In the genomic region with DNA sequence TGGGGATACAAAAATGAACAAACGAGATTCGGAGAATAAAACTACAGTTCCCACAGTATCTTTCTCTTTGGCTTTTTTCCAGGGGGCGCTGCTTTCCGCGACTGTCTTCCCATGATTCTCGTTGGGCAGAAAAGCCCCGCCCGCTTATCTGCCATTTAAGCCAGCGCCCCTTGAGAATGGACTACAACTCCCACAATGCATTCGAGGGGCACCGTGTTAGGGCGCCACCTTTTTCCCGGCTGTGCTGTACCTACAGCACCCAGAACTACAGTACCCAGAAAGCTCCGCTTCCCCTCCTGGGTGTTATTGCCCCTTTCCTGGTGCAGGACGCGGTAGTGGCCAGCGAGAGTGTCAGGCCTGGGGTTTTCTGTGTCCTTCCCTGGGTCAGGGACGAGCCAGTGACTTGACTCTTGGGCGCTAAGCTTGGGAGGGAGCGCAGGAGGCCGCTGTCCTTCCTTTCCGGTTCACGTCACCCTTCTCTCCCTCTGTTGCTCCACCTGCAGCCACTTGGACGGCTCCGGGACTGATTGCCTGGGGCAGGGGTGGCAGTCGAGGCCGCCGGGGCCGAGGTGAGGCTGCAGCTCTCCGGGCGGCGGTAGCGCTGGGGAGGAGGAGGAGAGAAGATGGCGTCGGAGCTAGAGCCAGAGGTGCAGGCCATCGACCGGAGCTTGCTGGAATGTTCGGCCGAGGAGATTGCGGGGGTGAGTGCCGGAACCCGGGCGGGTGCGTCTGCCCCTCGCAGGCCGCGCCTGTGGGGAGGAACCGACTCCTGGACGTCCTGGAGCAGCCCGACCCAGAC, we compare ENCODE assay signal across 1 cellular context.
TF ChIP-seq lines count a peak whose summit lies in the region.

A gene (plus strand): TSS at position 333 of the 799 bp plus-strand sequence. CDS start 291 bp downstream, at position 624.

TF ChIP-seq in HepG2, 621 proteins besides CTCF, POLR2A, EP300 and RAD21 (continued from another document and continues in another):
- TF ChIP-seq ZNF776 (CRISPR knock-in tag; IDR thresholded peaks at IDR 0.05) (peak; percentile 90; the same call in 1 of the 2 replicates), NFRKB (IDR thresholded peaks at IDR 0.05) (0 out of 2 replicates have a peak, but pooled peaks have one; percentile 37), ZNF557 (CRISPR knock-in tag; IDR thresholded peaks at IDR 0.05) (no peak), REXO4 (CRISPR knock-in tag; IDR thresholded peaks at IDR 0.05; ENCODE audit: borderline replicate concordance) (no peak), GZF1 (CRISPR knock-in tag; IDR thresholded peaks at IDR 0.05) (peak; percentile 25; the same call in 1 of the 2 replicates), ZNF101 (CRISPR knock-in tag; IDR thresholded peaks at IDR 0.05; ENCODE audit: borderline replicate concordance, low read depth) (0 out of 2 replicates have a peak, but pooled peaks have one; percentile 30), ZNF335 (CRISPR knock-in tag; IDR thresholded peaks at IDR 0.05) (peak; percentile 96), ZNF33A (CRISPR knock-in tag; IDR thresholded peaks at IDR 0.05; ENCODE audit: borderline replicate concordance) (0 out of 2 replicates have a peak, but pooled peaks have one; percentile 41), MIER3 (CRISPR knock-in tag; IDR thresholded peaks at IDR 0.05; ENCODE audit: borderline replicate concordance) (peak; percentile 86), TAF1 (CRISPR knock-in tag; IDR thresholded peaks at IDR 0.05) (peak; percentile 97), SAFB2 (CRISPR knock-in tag; IDR thresholded peaks at IDR 0.05; ENCODE audit: borderline replicate concordance, low read depth) (peak; percentile 76), ZNF788 (CRISPR knock-in tag; IDR thresholded peaks at IDR 0.05; ENCODE audit: borderline replicate concordance) (peak; percentile 80; the same call in 1 of the 2 replicates), THYN1 (CRISPR knock-in tag; IDR thresholded peaks at IDR 0.05; ENCODE audit: borderline replicate concordance, low read depth) (no peak), ZNF225 (CRISPR knock-in tag; IDR thresholded peaks at IDR 0.05) (peak; percentile 96), ZNF530 (CRISPR knock-in tag; IDR thresholded peaks at IDR 0.05; ENCODE audit: low read depth) (no peak), ZNF615 (CRISPR knock-in tag; IDR thresholded peaks at IDR 0.05; ENCODE audit: borderline replicate concordance) (no peak), JDP2 (CRISPR knock-in tag; IDR thresholded peaks at IDR 0.05; ENCODE audit: borderline replicate concordance) (no peak), NFYC (CRISPR knock-in tag; IDR thresholded peaks at IDR 0.05) (peak; percentile 73), MATR3 (CRISPR knock-in tag; IDR thresholded peaks at IDR 0.05) (no peak), DR1 (CRISPR knock-in tag; IDR thresholded peaks at IDR 0.05) (peak; percentile 90), NAIF1 (CRISPR knock-in tag; IDR thresholded peaks at IDR 0.05; ENCODE audit: borderline replicate concordance) (peak; percentile 28; the same call in 1 of the 2 replicates), CC2D1A (CRISPR knock-in tag; IDR thresholded peaks at IDR 0.05) (no peak), TP53 (CRISPR knock-in tag; conservative IDR thresholded peaks at IDR 0.05) (0 out of 2 replicates have a peak, but pooled peaks have one; percentile 18), DNMT3B (CRISPR knock-in tag; conservative IDR thresholded peaks at IDR 0.05) (peak; percentile 85; the same call in 1 of the 2 replicates), ZNF616 (CRISPR knock-in tag; IDR thresholded peaks at IDR 0.05; ENCODE audit: low read depth) (peak; percentile 66; the same call in 1 of the 2 replicates), ATAD3A (CRISPR knock-in tag; IDR thresholded peaks at IDR 0.05) (no peak), ZNF652 (CRISPR knock-in tag; IDR thresholded peaks at IDR 0.05; ENCODE audit: borderline replicate concordance, low read depth) (peak; percentile 58; the same call in 1 of the 2 replicates), RARA (CRISPR knock-in tag; IDR thresholded peaks at IDR 0.05) (peak; percentile 68), ZNF768 (CRISPR knock-in tag; IDR thresholded peaks at IDR 0.05) (peak; percentile 78; the same call in 1 of the 2 replicates), HMG20B (CRISPR knock-in tag; conservative IDR thresholded peaks at IDR 0.05) (peak; percentile 64), SP140L (CRISPR knock-in tag; IDR thresholded peaks at IDR 0.05; ENCODE audit: borderline replicate concordance) (no peak), SIX1 (CRISPR knock-in tag; IDR thresholded peaks at IDR 0.05; ENCODE audit: borderline replicate concordance) (0 out of 2 replicates have a peak, but pooled peaks have one; percentile 56), ZNF703 (CRISPR knock-in tag; IDR thresholded peaks at IDR 0.05; ENCODE audit: borderline replicate concordance) (peak; percentile 46; the same call in 1 of the 2 replicates), RFX5 (IDR thresholded peaks at IDR 0.05; ENCODE audit: low read depth, low read length) (peak; percentile 10; the same call in 1 of the 2 replicates), ZFP36L2 (CRISPR knock-in tag; IDR thresholded peaks at IDR 0.05) (peak; percentile 27; the same call in 1 of the 2 replicates), BHLHE40 (IDR thresholded peaks at IDR 0.05; ENCODE audit: low read length) (peak; percentile 24; the same call in 1 of the 2 replicates), U2AF1 (optimal IDR thresholded peaks at IDR 0.05; ENCODE audit: low read depth, low read length) (peak; percentile 94), RFXAP (CRISPR knock-in tag; IDR thresholded peaks at IDR 0.05; ENCODE audit: borderline replicate concordance) (peak; percentile 94; the same call in 1 of the 2 replicates)
- TF ChIP-seq, protein P1, sequence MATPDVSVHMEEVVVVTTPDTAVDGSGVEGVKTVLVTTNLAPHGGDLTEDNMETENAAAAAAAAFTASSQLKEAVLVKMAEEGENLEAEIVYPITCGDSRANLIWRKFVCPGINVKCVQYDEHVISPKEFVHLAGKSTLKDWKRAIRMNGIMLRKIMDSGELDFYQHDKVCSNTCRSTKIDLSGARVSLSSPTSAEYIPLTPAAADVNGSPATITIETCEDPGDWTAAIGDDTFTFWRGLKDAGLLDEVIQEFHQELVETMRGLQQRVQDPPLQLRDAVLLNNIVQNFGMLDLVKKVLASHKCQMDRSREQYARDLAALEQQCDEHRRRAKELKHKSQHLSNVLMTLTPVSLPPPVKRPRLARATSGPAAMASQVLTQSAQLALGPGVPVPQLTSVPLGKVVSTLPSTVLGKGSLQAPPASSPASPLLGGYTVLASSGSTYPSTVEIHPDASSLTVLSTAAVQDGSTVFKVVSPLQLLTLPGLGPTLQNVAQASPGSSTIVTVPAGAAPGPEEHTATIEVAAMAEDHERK (CRISPR knock-in tag; IDR thresholded peaks at IDR 0.05; ENCODE audit: low read depth) = peak; percentile 74; the same call in 1 of the 2 replicates
- TF ChIP-seq, protein P2, sequence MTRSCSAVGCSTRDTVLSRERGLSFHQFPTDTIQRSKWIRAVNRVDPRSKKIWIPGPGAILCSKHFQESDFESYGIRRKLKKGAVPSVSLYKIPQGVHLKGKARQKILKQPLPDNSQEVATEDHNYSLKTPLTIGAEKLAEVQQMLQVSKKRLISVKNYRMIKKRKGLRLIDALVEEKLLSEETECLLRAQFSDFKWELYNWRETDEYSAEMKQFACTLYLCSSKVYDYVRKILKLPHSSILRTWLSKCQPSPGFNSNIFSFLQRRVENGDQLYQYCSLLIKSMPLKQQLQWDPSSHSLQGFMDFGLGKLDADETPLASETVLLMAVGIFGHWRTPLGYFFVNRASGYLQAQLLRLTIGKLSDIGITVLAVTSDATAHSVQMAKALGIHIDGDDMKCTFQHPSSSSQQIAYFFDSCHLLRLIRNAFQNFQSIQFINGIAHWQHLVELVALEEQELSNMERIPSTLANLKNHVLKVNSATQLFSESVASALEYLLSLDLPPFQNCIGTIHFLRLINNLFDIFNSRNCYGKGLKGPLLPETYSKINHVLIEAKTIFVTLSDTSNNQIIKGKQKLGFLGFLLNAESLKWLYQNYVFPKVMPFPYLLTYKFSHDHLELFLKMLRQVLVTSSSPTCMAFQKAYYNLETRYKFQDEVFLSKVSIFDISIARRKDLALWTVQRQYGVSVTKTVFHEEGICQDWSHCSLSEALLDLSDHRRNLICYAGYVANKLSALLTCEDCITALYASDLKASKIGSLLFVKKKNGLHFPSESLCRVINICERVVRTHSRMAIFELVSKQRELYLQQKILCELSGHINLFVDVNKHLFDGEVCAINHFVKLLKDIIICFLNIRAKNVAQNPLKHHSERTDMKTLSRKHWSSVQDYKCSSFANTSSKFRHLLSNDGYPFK (CRISPR knock-in tag; IDR thresholded peaks at IDR 0.05; ENCODE audit: borderline replicate concordance) = peak; percentile 96
- TF ChIP-seq, protein P3, sequence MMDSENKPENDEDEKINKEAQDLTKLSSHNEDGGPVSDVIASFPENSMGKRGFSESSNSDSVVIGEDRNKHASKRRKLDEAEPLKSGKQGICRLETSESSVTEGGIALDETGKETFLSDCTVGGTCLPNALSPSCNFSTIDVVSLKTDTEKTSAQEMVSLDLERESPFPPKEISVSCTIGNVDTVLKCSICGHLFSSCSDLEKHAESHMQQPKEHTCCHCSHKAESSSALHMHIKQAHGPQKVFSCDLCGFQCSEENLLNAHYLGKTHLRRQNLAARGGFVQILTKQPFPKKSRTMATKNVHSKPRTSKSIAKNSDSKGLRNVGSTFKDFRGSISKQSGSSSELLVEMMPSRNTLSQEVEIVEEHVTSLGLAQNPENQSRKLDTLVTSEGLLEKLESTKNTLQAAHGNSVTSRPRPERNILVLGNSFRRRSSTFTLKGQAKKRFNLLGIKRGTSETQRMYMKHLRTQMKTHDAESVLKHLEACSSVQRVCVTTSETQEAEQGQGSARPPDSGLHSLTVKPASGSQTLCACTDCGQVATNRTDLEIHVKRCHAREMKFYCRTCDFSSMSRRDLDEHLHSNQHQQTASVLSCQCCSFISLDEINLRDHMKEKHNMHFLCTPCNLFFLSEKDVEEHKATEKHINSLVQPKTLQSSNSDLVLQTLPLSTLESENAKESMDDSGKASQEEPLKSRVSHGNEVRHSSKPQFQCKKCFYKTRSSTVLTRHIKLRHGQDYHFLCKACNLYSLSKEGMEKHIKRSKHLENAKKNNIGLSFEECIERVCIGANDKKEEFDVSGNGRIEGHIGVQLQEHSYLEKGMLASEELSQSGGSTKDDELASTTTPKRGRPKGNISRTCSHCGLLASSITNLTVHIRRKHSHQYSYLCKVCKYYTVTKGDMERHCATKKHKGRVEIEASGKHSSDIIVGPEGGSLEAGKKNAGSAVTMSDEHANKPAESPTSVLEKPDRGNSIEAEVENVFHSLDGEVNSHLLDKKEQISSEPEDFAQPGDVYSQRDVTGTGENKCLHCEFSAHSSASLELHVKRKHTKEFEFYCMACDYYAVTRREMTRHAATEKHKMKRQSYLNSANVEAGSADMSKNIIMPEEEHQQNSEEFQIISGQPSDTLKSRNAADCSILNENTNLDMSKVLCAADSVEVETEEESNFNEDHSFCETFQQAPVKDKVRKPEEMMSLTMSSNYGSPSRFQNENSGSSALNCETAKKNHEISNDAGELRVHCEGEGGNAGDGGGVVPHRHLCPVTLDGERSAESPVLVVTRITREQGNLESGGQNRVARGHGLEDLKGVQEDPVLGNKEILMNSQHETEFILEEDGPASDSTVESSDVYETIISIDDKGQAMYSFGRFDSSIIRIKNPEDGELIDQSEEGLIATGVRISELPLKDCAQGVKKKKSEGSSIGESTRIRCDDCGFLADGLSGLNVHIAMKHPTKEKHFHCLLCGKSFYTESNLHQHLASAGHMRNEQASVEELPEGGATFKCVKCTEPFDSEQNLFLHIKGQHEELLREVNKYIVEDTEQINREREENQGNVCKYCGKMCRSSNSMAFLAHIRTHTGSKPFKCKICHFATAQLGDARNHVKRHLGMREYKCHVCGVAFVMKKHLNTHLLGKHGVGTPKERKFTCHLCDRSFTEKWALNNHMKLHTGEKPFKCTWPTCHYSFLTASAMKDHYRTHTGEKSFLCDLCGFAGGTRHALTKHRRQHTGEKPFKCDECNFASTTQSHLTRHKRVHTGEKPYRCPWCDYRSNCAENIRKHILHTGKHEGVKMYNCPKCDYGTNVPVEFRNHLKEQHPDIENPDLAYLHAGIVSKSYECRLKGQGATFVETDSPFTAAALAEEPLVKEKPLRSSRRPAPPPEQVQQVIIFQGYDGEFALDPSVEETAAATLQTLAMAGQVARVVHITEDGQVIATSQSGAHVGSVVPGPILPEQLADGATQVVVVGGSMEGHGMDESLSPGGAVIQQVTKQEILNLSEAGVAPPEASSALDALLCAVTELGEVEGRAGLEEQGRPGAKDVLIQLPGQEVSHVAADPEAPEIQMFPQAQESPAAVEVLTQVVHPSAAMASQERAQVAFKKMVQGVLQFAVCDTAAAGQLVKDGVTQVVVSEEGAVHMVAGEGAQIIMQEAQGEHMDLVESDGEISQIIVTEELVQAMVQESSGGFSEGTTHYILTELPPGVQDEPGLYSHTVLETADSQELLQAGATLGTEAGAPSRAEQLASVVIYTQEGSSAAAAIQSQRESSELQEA (CRISPR knock-in tag; IDR thresholded peaks at IDR 0.05; ENCODE audit: not compliant biosample characterization) = peak; percentile 93
- TF ChIP-seq, protein P4, sequence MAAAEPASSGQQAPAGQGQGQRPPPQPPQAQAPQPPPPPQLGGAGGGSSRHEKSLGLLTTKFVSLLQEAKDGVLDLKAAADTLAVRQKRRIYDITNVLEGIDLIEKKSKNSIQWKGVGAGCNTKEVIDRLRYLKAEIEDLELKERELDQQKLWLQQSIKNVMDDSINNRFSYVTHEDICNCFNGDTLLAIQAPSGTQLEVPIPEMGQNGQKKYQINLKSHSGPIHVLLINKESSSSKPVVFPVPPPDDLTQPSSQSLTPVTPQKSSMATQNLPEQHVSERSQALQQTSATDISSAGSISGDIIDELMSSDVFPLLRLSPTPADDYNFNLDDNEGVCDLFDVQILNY (CRISPR knock-in tag; conservative IDR thresholded peaks at IDR 0.05) = peak; percentile 57; the same call in 1 of the 2 replicates
- TF ChIP-seq, protein P5, sequence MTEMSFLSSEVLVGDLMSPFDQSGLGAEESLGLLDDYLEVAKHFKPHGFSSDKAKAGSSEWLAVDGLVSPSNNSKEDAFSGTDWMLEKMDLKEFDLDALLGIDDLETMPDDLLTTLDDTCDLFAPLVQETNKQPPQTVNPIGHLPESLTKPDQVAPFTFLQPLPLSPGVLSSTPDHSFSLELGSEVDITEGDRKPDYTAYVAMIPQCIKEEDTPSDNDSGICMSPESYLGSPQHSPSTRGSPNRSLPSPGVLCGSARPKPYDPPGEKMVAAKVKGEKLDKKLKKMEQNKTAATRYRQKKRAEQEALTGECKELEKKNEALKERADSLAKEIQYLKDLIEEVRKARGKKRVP (CRISPR knock-in tag; IDR thresholded peaks at IDR 0.05) = peak in 1 of 2 experiments; percentile 87; a peak in 2 of 4 replicates
- TF ChIP-seq, protein P6, sequence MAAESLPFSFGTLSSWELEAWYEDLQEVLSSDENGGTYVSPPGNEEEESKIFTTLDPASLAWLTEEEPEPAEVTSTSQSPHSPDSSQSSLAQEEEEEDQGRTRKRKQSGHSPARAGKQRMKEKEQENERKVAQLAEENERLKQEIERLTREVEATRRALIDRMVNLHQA (CRISPR knock-in tag; IDR thresholded peaks at IDR 0.05) = 0 out of 2 replicates have a peak, but pooled peaks have one; percentile 33
- TF ChIP-seq, protein P7, sequence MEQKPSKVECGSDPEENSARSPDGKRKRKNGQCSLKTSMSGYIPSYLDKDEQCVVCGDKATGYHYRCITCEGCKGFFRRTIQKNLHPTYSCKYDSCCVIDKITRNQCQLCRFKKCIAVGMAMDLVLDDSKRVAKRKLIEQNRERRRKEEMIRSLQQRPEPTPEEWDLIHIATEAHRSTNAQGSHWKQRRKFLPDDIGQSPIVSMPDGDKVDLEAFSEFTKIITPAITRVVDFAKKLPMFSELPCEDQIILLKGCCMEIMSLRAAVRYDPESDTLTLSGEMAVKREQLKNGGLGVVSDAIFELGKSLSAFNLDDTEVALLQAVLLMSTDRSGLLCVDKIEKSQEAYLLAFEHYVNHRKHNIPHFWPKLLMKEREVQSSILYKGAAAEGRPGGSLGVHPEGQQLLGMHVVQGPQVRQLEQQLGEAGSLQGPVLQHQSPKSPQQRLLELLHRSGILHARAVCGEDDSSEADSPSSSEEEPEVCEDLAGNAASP (CRISPR knock-in tag; IDR thresholded peaks at IDR 0.05; ENCODE audit: borderline replicate concordance) = peak; percentile 67
